11 cellular contexts compared by ENCODE assay signal in the genomic region with DNA sequence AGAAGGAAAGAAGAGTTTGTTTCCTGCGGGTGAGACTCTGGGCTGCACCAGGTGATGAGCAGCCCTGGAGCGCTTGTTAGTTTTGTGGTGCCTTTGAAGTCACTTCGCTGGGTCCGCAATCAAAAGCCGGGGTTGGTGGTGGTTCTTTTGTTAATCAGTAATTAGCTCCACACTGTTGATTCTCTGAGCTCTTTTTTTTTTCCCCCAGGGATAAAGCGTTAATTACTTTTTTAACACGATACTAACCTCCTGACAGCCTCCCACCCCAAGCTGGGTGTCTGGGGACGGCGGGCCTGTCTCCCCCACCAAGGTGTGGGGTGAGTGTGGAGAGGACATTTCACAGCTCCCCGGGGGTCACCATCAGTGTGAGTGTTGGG. TPM values are rescaled to one million over a fixed set of nuclear protein-coding genes. Genes with fewer than 3 reads are reported as not detected.
DNase-seq lines count a peak whose midpoint lies in the region; TF ChIP-seq lines count a peak whose summit lies in the region.
"Had no signal": no experiment of that assay in that cellular context is flagged by ENCODE, and none has a peak within 500 bp of the region (broad histone marks: within the 10 kb centered on the region; RNA-seq: fewer than 3 reads in every experiment).

No MANE protein-coding gene starts in this region.

- intact Hi-C loops in activated naive CD4-positive, alpha-beta T cell treated with anti-CD3 and anti-CD28 coated beads for 36 hours (cut with micrococcal nuclease): no loop called here

- no peak overlapping the region for H3K4me2 ChIP-seq in GM23248 (ENCODE audit: unreplicated experiment)

- H3F3A ChIP-seq in GM23248 (ENCODE audit: insufficient read depth): no peaks in the 10 kb centered on the region

- TF ChIP-seq CTCF in GM06990 (IDR thresholded peaks at IDR 0.05; ENCODE audit: insufficient read depth, low read length, poor library complexity, severe bottlenecking) (no peak), nephron (IDR thresholded peaks at IDR 0.05; ENCODE audit: unreplicated experiment in 3 of 3) (no peak)

- DNase-seq in GM06990 (ENCODE audit: extremely low read depth, insufficient read length) (peak; percentile 46), NCI-H69 (lab: John Stamatoyannopoulos, UW) (peak; percentile 98), AG08395 (ENCODE audit: low spot score) (no peak), HAP-1 (ENCODE audit: low spot score in 2 of 2) (no peak), pons (ENCODE audit: low spot score) (no peak), GM23248 (no peak)
- peak; percentile 68 for DNase-seq in activated naive CD4-positive, alpha-beta T cell treated with anti-CD3 and anti-CD28 coated beads for 36 hours
- DNase-seq: islet precursor cell, NCI-H446 treated with DMSO at 0.1 percent for 48 hours, tibial artery had no signal

- CTCF ChIA-PET in activated naive CD4-positive, alpha-beta T cell treated with anti-CD3 and anti-CD28 coated beads for 36 hours (lab: Charles Lee): interaction anchor here (0.5 to 1.6 kb wide), 8 partner anchors 10 to 985 kb away, joined by 3 to 7 read pairs (median 4); no protein-coding TSS in a partner anchor

- H2AFZ ChIP-seq in GM23248: no peak overlapping the region

- peaks cover 54% of the 10 kb centered on the region for H3K79me2 ChIP-seq in GM23248 (ENCODE audit: insufficient read depth)

- no peaks in the 10 kb centered on the region; the same call in 1 of the 2 replicates for H4K20me1 ChIP-seq in GM23248 (ENCODE audit: insufficient read depth)

- H3K9ac ChIP-seq in GM23248: no peak overlapping the region

- H3K4me1 Mint-ChIP-seq in activated naive CD4-positive, alpha-beta T cell treated with anti-CD3 and anti-CD28 coated beads for 36 hours (ENCODE audit: low read depth): peaks cover 53% of the 10 kb centered on the region
- H3K4me1 Mint-ChIP-seq in nephron: peaks cover 52% of the 10 kb centered on the region

- H3K4me3 ChIP-seq in GM06990 (replicated peaks; ENCODE audit: low read depth, low read length): no peak overlapping the region
- no peak overlapping the region for H3K4me3 ChIP-seq in HAP-1
- no peak overlapping the region for H3K4me3 ChIP-seq in GM23248
- H3K4me3 ChIP-seq: tibial artery had no signal

- H3K9me3 Mint-ChIP-seq in activated naive CD4-positive, alpha-beta T cell treated with anti-CD3 and anti-CD28 coated beads for 36 hours: no peaks in the 10 kb centered on the region
- no peaks in the 10 kb centered on the region for H3K9me3 Mint-ChIP-seq in nephron

- H3K27ac ChIP-seq in GM23248: no peak overlapping the region
- H3K27ac ChIP-seq: tibial artery had no signal

- H3K9me3 ChIP-seq in HAP-1: no peaks in the 10 kb centered on the region
- H3K9me3 ChIP-seq in GM23248 (ENCODE audit: low read depth): no peaks in the 10 kb centered on the region
- H3K9me3 ChIP-seq: tibial artery had no signal

- H3K27me3 ChIP-seq in GM06990 (replicated peaks; ENCODE audit: control insufficient read depth, insufficient read depth, low read length) (no peaks in the 10 kb centered on the region), HAP-1 (ENCODE audit: low read depth) (no peaks in the 10 kb centered on the region), GM23248 (replicated peaks; ENCODE audit: insufficient read depth) (no peaks in the 10 kb centered on the region)
- H3K27me3 ChIP-seq: tibial artery had no signal

- H3K27ac Mint-ChIP-seq in activated naive CD4-positive, alpha-beta T cell treated with anti-CD3 and anti-CD28 coated beads for 36 hours: peak overlapping the region; percentile 85
- peak overlapping the region; percentile 19 to 81 (median 78) for H3K27ac Mint-ChIP-seq in nephron

- 92 to 93% methylated on average over 10 of the region's 10 CpGs for WGBS in GM23248 (ENCODE audit: low coverage in 1 of 2, low lambda C conversion rate in 2 of 2, missing lambda C conversion rate in 2 of 2), 2 experiments

- H3K4me1 ChIP-seq in HAP-1 (peaks cover 6% of the 10 kb centered on the region), GM23248 (ENCODE audit: insufficient read depth) (no peaks in the 10 kb centered on the region)

- H3K36me3 Mint-ChIP-seq in activated naive CD4-positive, alpha-beta T cell treated with anti-CD3 and anti-CD28 coated beads for 36 hours (ENCODE audit: low read depth): peaks cover 4% of the 10 kb centered on the region
- H3K36me3 Mint-ChIP-seq in nephron (ENCODE audit: low read depth): no peaks in the 10 kb centered on the region

- no peaks in the 10 kb centered on the region for H3K9me2 ChIP-seq in GM23248 (ENCODE audit: insufficient read depth)

- peak overlapping the region; percentile 34 for H3K4me3 Mint-ChIP-seq in activated naive CD4-positive, alpha-beta T cell treated with anti-CD3 and anti-CD28 coated beads for 36 hours
- peak overlapping the region in 1 of 3 experiments; percentile 46 for H3K4me3 Mint-ChIP-seq in nephron

- in situ Hi-C loops in HAP-1 (cut with MboI; ENCODE audit: low sequenced_read_pairs) (no loop called here), GM23248 (cut with MboI) (loop anchor here (10.0 kb wide), 1 partner anchor 57 kb away; a partner anchor contains a TSS)

- H3K27me3 Mint-ChIP-seq in activated naive CD4-positive, alpha-beta T cell treated with anti-CD3 and anti-CD28 coated beads for 36 hours (ENCODE audit: low read depth): no peaks in the 10 kb centered on the region
- no peaks in the 10 kb centered on the region for H3K27me3 Mint-ChIP-seq in nephron (ENCODE audit: low read depth)

- peaks cover 4% of the 10 kb centered on the region for H3K36me3 ChIP-seq in GM06990 (ENCODE audit: control insufficient read depth, insufficient read depth, low read length)
- no peaks in the 10 kb centered on the region for H3K36me3 ChIP-seq in HAP-1 (replicated peaks)
- H3K36me3 ChIP-seq in GM23248 (ENCODE audit: low read depth): no peaks in the 10 kb centered on the region

RNA-seq across cellular contexts. Expression of a gene that starts 56.6 kb away (rescaled TPM):
- total RNA-seq in activated naive CD4-positive, alpha-beta T cell treated with anti-CD3 and anti-CD28 coated beads for 36 hours: 10 to 100 TPM; 57.9 to 64.1 TPM
- total RNA-seq in GM23248 (2014; rRNA removed; shearing (Covaris generic)): 29.3 and 35.2 TPM in 2 replicates
- polyA plus RNA-seq in GM23248 (2016; fragmentation: Nextera tagmentation; extraction: Ambion mirVana): 12.2 and 12.3 TPM in 2 replicates

Comparison
In these comparisons a context has a peak if more than half of its experiments do, and no peak if none do; other contexts are left out.
1. DNase-seq: peak in GM06990 (single experiment), NCI-H69 (single experiment) and activated naive CD4-positive, alpha-beta T cell treated with anti-CD3 and anti-CD28 coated beads for 36 hours (single experiment); none in AG08395 (single experiment), HAP-1 (0 of 2), pons (single experiment) and GM23248 (single experiment).